In genomic region chr16:17392857-17393421, GRCh38 we compare ENCODE assay signal across 21 cellular contexts.
DNase-seq lines count a peak whose midpoint lies in the region; ATAC-seq and TF ChIP-seq lines count a peak whose summit lies in the region.
"Had no signal": no experiment of that assay in that cellular context is flagged by ENCODE, and none has a peak within 500 bp of the region (broad histone marks: within the 10 kb centered on the region; RNA-seq: fewer than 3 reads in every experiment).

No MANE protein-coding gene starts in this region.

- H3F3A ChIP-seq in GM23338 (replicated peaks; ENCODE audit: low read depth) = no peaks in the 10 kb centered on the region

- H4K20me1 ChIP-seq in BLaER1 = peaks cover 94% of the 10 kb centered on the region
- no peaks in the 10 kb centered on the region for H4K20me1 ChIP-seq in GM23338 (replicated peaks; ENCODE audit: insufficient read depth)

- peaks cover 45% of the 10 kb centered on the region for H3K36me3 ChIP-seq in BLaER1
- no peaks in the 10 kb centered on the region for H3K36me3 ChIP-seq in GM23338 (ENCODE audit: insufficient read depth)

- DNase-seq in GM23338 (ENCODE audit: low spot score) (peak; percentile 50), naive B cell (no peak), activated gamma-delta T cell treated with Interleukin-2 at 50 U/mL for 16 hours (no peak)
- DNase-seq in stimulated activated CD4-positive, alpha-beta T cell treated with anti-CD3 and anti-CD28 coated beads, Interleukin-1b, Interleukin-23, amount 100 ng/mL, for 48 hours = no peak
- DNase-seq: ACHN; activated CD4-positive, alpha-beta T cell treated with anti-CD3 and anti-CD28 coated beads, Interleukin-2, amount 50 U/mL, for 4 hours; activated CD8-positive, alpha-beta memory T cell treated with anti-CD3 and anti-CD28 coated beads, Interleukin-2, amount 50 U/mL, for 4 hours; effector CD8-positive, alpha-beta T cell; EL; hypothalamus; NCI-H1092 treated with DMSO at 0.1 percent for 48 hours; NCI-H1930; NCI-H526 treated with DMSO at 0.1 percent for 48 hours had no signal

- H3K9me2 ChIP-seq in GM23338 (ENCODE audit: insufficient read depth) = no peaks in the 10 kb centered on the region; the same call in 1 of the 2 replicates

- no peak overlapping the region for H3K27ac ChIP-seq in BLaER1
- H3K27ac ChIP-seq in GM23338 (ENCODE audit: low read depth) = peak overlapping the region; percentile 53
- H3K27ac ChIP-seq: BLaER1 treated with 17β-estradiol and CSF1 and Interleukin-3, amounts not matched to agents 10 nM and 100 nM had no signal

- H2AFZ ChIP-seq in GM23338 = no peak overlapping the region

- H3K4me3 ChIP-seq in BLaER1 (no peak overlapping the region), GM23338 (no peak overlapping the region)
- H3K4me3 ChIP-seq: BLaER1 treated with 17β-estradiol and CSF1 and Interleukin-3, amounts not matched to agents 10 nM and 100 nM; lung had no signal

- no peaks in the 10 kb centered on the region for H3K9me3 Mint-ChIP-seq in GM23338
- H3K9me3 Mint-ChIP-seq in dendritic cell treated with granulocyte-macrophage colony-stimulating factor and Interleukin-4, amounts not matched to agents 40 ng/mL and 50 ng/mL, for 4 days = no peaks in the 10 kb centered on the region
- H3K9me3 Mint-ChIP-seq in naive B cell = no peaks in the 10 kb centered on the region
- H3K9me3 Mint-ChIP-seq: IgD-negative memory B cell had no signal

- peaks cover 62% of the 10 kb centered on the region for H3K79me2 ChIP-seq in GM23338 (replicated peaks; ENCODE audit: insufficient read depth)

- H3K4me2 ChIP-seq in BLaER1 (peak overlapping the region; percentile 31), GM23338 (peak overlapping the region; percentile 19)

- H3K4me1 ChIP-seq in BLaER1 (peaks cover 68% of the 10 kb centered on the region), GM23338 (ENCODE audit: insufficient read depth) (peaks cover 68% of the 10 kb centered on the region)

- no peaks in the 10 kb centered on the region for H3K27me3 ChIP-seq in BLaER1
- no peaks in the 10 kb centered on the region for H3K27me3 ChIP-seq in GM23338 (ENCODE audit: insufficient read depth)
- H3K27me3 ChIP-seq: BLaER1 treated with 17β-estradiol and CSF1 and Interleukin-3, amounts not matched to agents 10 nM and 100 nM had no signal

- H3K27ac Mint-ChIP-seq in GM23338 = peak overlapping the region; percentile 69
- H3K27ac Mint-ChIP-seq in dendritic cell treated with granulocyte-macrophage colony-stimulating factor and Interleukin-4, amounts not matched to agents 40 ng/mL and 50 ng/mL, for 4 days = peak overlapping the region; percentile 7
- H3K27ac Mint-ChIP-seq in naive B cell = peak overlapping the region in 4 of 6 donors; percentile 5 to 64 (median 21)
- H3K27ac Mint-ChIP-seq: IgD-negative memory B cell had no signal

- H3K27me3 Mint-ChIP-seq in GM23338 (ENCODE audit: insufficient read depth, low read depth, poor library complexity) (peaks cover 14% of the 10 kb centered on the region), naive B cell (no peaks in the 10 kb centered on the region)
- H3K27me3 Mint-ChIP-seq in dendritic cell treated with granulocyte-macrophage colony-stimulating factor and Interleukin-4, amounts not matched to agents 40 ng/mL and 50 ng/mL, for 4 days = no peaks in the 10 kb centered on the region
- H3K27me3 Mint-ChIP-seq: IgD-negative memory B cell had no signal

- H3K9me3 ChIP-seq in BLaER1 = no peaks in the 10 kb centered on the region
- H3K9me3 ChIP-seq: BLaER1 treated with 17β-estradiol and CSF1 and Interleukin-3, amounts not matched to agents 10 nM and 100 nM had no signal

- intact Hi-C loops in dendritic cell treated with granulocyte-macrophage colony-stimulating factor and Interleukin-4, amounts not matched to agents 40 ng/mL and 50 ng/mL, for 4 days (cut with micrococcal nuclease) = no loop called here

- no peak overlapping the region for H3K9ac ChIP-seq in BLaER1
- H3K9ac ChIP-seq: BLaER1 treated with 17β-estradiol and CSF1 and Interleukin-3, amounts not matched to agents 10 nM and 100 nM had no signal

- H3K36me3 Mint-ChIP-seq in GM23338 (ENCODE audit: low read depth) = peaks cover 3% of the 10 kb centered on the region; the same call in 1 of the 3 replicates
- H3K36me3 Mint-ChIP-seq in dendritic cell treated with granulocyte-macrophage colony-stimulating factor and Interleukin-4, amounts not matched to agents 40 ng/mL and 50 ng/mL, for 4 days (ENCODE audit: low read depth) = peaks cover under 1% of the 10 kb centered on the region
- peaks cover 0 to 8% of the 10 kb centered on the region in 2 donors for H3K36me3 Mint-ChIP-seq in naive B cell

- ATAC-seq in GM23338 = peak; percentile 64
- ATAC-seq in naive B cell (ENCODE audit: low read depth in 2 of 2) = no peak
- ATAC-seq in HG02840 (IDR thresholded peaks at IDR 0.05; ENCODE audit: low FRiP score, unreplicated experiment) = no peak
- ATAC-seq: esophagus mucosa, HCT116 had no signal

- H3K4me3 Mint-ChIP-seq in GM23338 = peak overlapping the region; percentile 18; the same call in 1 of the 3 replicates
- no peak overlapping the region for H3K4me3 Mint-ChIP-seq in dendritic cell treated with granulocyte-macrophage colony-stimulating factor and Interleukin-4, amounts not matched to agents 40 ng/mL and 50 ng/mL, for 4 days
- peak overlapping the region in 1 of 8 donors; percentile 57 for H3K4me3 Mint-ChIP-seq in naive B cell
- H3K4me3 Mint-ChIP-seq: IgD-negative memory B cell had no signal

- peaks cover 66% of the 10 kb centered on the region for H3K4me1 Mint-ChIP-seq in GM23338
- peaks cover 32% of the 10 kb centered on the region for H3K4me1 Mint-ChIP-seq in dendritic cell treated with granulocyte-macrophage colony-stimulating factor and Interleukin-4, amounts not matched to agents 40 ng/mL and 50 ng/mL, for 4 days (ENCODE audit: low read depth)
- H3K4me1 Mint-ChIP-seq in naive B cell = peaks cover 26 to 69% (median 66%) of the 10 kb centered on the region in 3 donors

- TF ChIP-seq CTCF in GM23338 (conservative IDR thresholded peaks at IDR 0.05; ENCODE audit: low read depth in 2 of 2) = no peak

TF ChIP-seq in GM23338, 12 proteins besides CTCF, POLR2A, EP300 and RAD21 (continues in another document):
- 0 out of 2 replicates have a peak, but pooled peaks have one; percentile 46 for TF ChIP-seq ZNF462 (CRISPR knock-in tag; IDR thresholded peaks at IDR 0.05)

Comparison
In these comparisons a context has a peak if more than half of its experiments do, and no peak if none do; other contexts are left out.
1. H3K27ac Mint-ChIP-seq: peak in every context shown above with its lines; median percentile 69 in GM23338; 21 in naive B cell; 7 in dendritic cell treated with granulocyte-macrophage colony-stimulating factor and Interleukin-4, amounts not matched to agents 40 ng/mL and 50 ng/mL, for 4 days.